Comparison of ENCODE assay signal across 18 cellular contexts in genomic region chr9:2720179-2720654, GRCh38. TPM values are rescaled to one million over a fixed set of nuclear protein-coding genes. Genes with fewer than 3 reads are reported as not detected.
"Had no signal": no experiment of that assay in that cellular context is flagged by ENCODE, and none has a peak within 500 bp of the region (broad histone marks: within the 10 kb centered on the region; RNA-seq: fewer than 3 reads in every experiment).

No MANE protein-coding gene starts in this region.

- H3K9me3 ChIP-seq: heart left ventricle, lower lobe of right lung, neutrophil had no signal

- H3K4me1 ChIP-seq: lower lobe of right lung had no signal

- H3K27me3 ChIP-seq: cardiac muscle cell, heart left ventricle, neutrophil had no signal

- H3K36me3 ChIP-seq: cardiac muscle cell, heart left ventricle, lower lobe of right lung, neutrophil had no signal

- H3K4me3 ChIP-seq: cardiac muscle cell, heart left ventricle, lower lobe of right lung had no signal

- ATAC-seq: activated T-helper 17 cell treated with anti-CD3 and anti-CD28 coated beads, Interleukin-2, amount 50 U/mL, for 72 hours; heart left ventricle; lower lobe of right lung; sciatic nerve had no signal

- DNase-seq: activated B cell treated with CpG ODN at 0.5 μM for 24 hours; activated CD4-positive, alpha-beta T cell treated with anti-CD3 and anti-CD28 coated beads, Interleukin-2, amount 10 ng/mL, durations not matched to agents 7 days and 5 days; activated CD8-positive, alpha-beta memory T cell treated with anti-CD3 and anti-CD28 coated beads for 24 hours; activated naive CD4-positive, alpha-beta T cell treated with anti-CD3 and anti-CD28 coated beads for 36 hours; foreskin melanocyte; heart left ventricle; lower lobe of right lung; midbrain; stimulated activated naive CD4-positive, alpha-beta T cell; substantia nigra; trophoblast cell had no signal

- H3K27ac ChIP-seq: cardiac muscle cell, heart left ventricle, lower lobe of right lung, neutrophil had no signal

RNA-seq across cellular contexts. Expression of gene KCNV2, which starts 2.9 kb away (rescaled TPM):
- total RNA-seq: activated B cell treated with CpG ODN at 0.5 μM for 24 hours; activated CD4-positive, alpha-beta T cell treated with anti-CD3 and anti-CD28 coated beads, Interleukin-2, amount 10 ng/mL, durations not matched to agents 7 days and 5 days; activated naive CD4-positive, alpha-beta T cell treated with anti-CD3 and anti-CD28 coated beads for 36 hours; activated T-helper 17 cell treated with anti-CD3 and anti-CD28 coated beads, Interleukin-2, amount 50 U/mL, for 72 hours; astrocyte; cardiac muscle cell; heart left ventricle; lower lobe of right lung; posterior vena cava; sciatic nerve had no signal
- polyA plus RNA-seq: heart left ventricle, keratinocyte had no signal
